8 cellular contexts compared by ENCODE assay signal in the genomic region with DNA sequence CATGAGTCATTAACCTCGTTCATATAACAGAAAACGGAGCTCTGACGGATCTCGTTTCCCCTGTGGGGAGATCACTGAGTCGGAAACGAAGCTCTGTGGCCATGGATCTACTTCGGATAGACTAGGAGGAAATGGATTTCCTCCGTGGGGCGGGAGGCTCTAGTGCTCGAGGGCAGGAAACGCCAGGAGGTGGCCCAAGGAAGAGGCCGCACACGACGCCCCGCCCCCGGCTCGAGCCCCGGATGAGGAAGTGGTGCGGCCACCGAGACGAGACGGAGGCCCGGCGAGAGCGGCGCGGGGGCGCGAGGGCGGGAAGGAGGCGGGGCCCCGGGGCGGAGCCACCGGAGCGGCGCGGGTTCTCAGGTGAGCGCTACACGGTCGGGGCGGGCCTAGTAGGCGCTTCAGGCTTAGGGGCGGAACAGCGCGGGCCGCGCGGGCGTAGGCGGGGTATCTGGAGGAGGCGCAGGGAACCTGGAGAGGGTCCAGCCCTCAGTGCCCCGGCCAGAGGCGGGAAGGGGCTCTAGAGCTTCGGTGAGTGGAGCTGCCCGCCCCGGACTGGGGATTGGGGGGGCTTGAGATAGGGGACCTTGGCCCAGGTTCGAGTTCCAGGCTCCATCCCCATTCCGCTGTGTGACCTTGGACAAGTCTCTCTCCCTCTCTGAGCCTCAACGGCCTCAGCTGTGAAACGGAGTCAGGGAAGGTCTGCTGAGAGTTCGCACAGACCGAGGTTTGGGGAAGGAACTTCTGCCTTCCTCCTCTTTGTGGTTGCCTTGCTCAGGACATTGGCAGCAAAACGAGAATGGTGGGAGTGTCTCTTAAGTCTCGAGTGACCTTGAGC. TPM values are rescaled to one million over a fixed set of nuclear protein-coding genes. Genes with fewer than 3 reads are reported as not detected.
DNase-seq lines count a peak whose midpoint lies in the region; FAIRE-seq and TF ChIP-seq lines count a peak whose summit lies in the region.

A gene (plus strand): TSS at position 386 of the 838 bp plus-strand sequence. CDS start 903 bp downstream, outside the sequence.

- peak within 1 kb of the TSS; percentile 66 for H3K18ac ChIP-seq in neuronal stem cell (ENCODE audit: low read length)

- H3K9me3 Mint-ChIP-seq in activated naive CD4-positive, alpha-beta T cell treated with anti-CD3 and anti-CD28 coated beads for 36 hours, result no peaks in the 10 kb centered on the region

- H3K4me1 Mint-ChIP-seq in activated naive CD4-positive, alpha-beta T cell treated with anti-CD3 and anti-CD28 coated beads for 36 hours (ENCODE audit: low read depth), result peaks cover 38% of the 10 kb centered on the region

- no CpG with 5 or more reads among the region's 64 CpGs for WGBS in neuronal stem cell (ENCODE audit: extremely low coverage in 2 of 2, insufficient read length in 2 of 2, insufficient replicate concordance in 1 of 2), 2 donors

- peak within 1 kb of the TSS; percentile 7 for H2BK5ac ChIP-seq in neuronal stem cell (ENCODE audit: low read length)

- H2AK5ac ChIP-seq in neuronal stem cell (ENCODE audit: low read depth, low read length), result no peak within 1 kb of the TSS

- H3K4me3 ChIP-seq in NB4 (ENCODE audit: low read depth, low read length) (peak within 1 kb of the TSS; percentile 76), neuronal stem cell (ENCODE audit: low read length in 2 of 2) (peak within 1 kb of the TSS; percentile 72 to 83)

- H3K27me3 ChIP-seq in neuronal stem cell (ENCODE audit: control insufficient read depth in 3 of 3, insufficient read depth in 3 of 3, low read depth in 1 of 3, low read length in 3 of 3), result no peaks in the 10 kb centered on the region

- H2BK15ac ChIP-seq in neuronal stem cell (ENCODE audit: low read length), result no peak within 1 kb of the TSS

- H2BK12ac ChIP-seq in neuronal stem cell (ENCODE audit: low read length), result no peak within 1 kb of the TSS

- H4K8ac ChIP-seq in neuronal stem cell (ENCODE audit: low read depth, low read length), result no peak within 1 kb of the TSS

- peak within 1 kb of the TSS; percentile 91 for H3K4me3 Mint-ChIP-seq in activated naive CD4-positive, alpha-beta T cell treated with anti-CD3 and anti-CD28 coated beads for 36 hours

- H3K14ac ChIP-seq in neuronal stem cell (ENCODE audit: low read length), result no peak within 1 kb of the TSS

- H3K4me2 ChIP-seq in neuronal stem cell (ENCODE audit: insufficient read depth, low read length, poor library complexity, severe bottlenecking), result peak within 1 kb of the TSS; percentile 96

- POLR2A ChIA-PET in HEK293T (lab: Yijun Ruan, JAX), result interaction anchor here (0.6 to 2.9 kb wide), 26 partner anchors 8 to 240 kb away, joined by 3 to 35 read pairs (median 5); a partner anchor contains a TSS

- CTCF ChIA-PET in HEK293T (lab: Yijun Ruan, JAX), result interaction anchor here (0.6 to 2.5 kb wide), 2 partner anchors 65 to 216 kb away, joined by 5 to 11 read pairs; no protein-coding TSS in a partner anchor
- CTCF ChIA-PET in activated naive CD4-positive, alpha-beta T cell treated with anti-CD3 and anti-CD28 coated beads for 36 hours (lab: Charles Lee), result interaction anchor here (1.9 kb wide), 1 partner anchor 89 kb away, joined by 6 read pairs; no protein-coding TSS in a partner anchor

- H3K79me1 ChIP-seq in neuronal stem cell (ENCODE audit: low read depth, low read length), result no peaks in the 10 kb centered on the region

- TF ChIP-seq CTCF in NB4 (IDR thresholded peaks at IDR 0.05; ENCODE audit: low read depth, low read length) (no peak), subcutaneous adipose tissue (IDR thresholded peaks at IDR 0.05; ENCODE audit: low read depth) (no peak)

- H2BK120ac ChIP-seq in neuronal stem cell (ENCODE audit: low read depth, low read length), result no peak within 1 kb of the TSS

- no peak for FAIRE-seq in frontal cortex (lab: Jason Lieb, UNC)

- no peaks in the 10 kb centered on the region for H3K9me3 ChIP-seq in neuronal stem cell (replicated peaks in 1 of 2; ENCODE audit: control insufficient read depth in 2 of 2, insufficient read depth in 1 of 2, low read depth in 1 of 2, low read length in 2 of 2)

- intact Hi-C loops in activated naive CD4-positive, alpha-beta T cell treated with anti-CD3 and anti-CD28 coated beads for 36 hours (cut with micrococcal nuclease), result loop anchor here (1.0 to 5.0 kb wide), 6 partner anchors 15 to 462 kb away; a partner anchor contains a TSS

- peak within 1 kb of the TSS; percentile 90 for H2AFZ ChIP-seq in neuronal stem cell (ENCODE audit: low read length)

- H4K91ac ChIP-seq in neuronal stem cell (ENCODE audit: low read depth, low read length, poor library complexity), result no peak within 1 kb of the TSS

- peak within 1 kb of the TSS; percentile 53 for H3K9ac ChIP-seq in neuronal stem cell (ENCODE audit: low read depth, low read length, poor library complexity)

- H3K23ac ChIP-seq in neuronal stem cell (ENCODE audit: low read depth, low read length, poor library complexity), result no peak within 1 kb of the TSS

- H3K27me3 Mint-ChIP-seq in activated naive CD4-positive, alpha-beta T cell treated with anti-CD3 and anti-CD28 coated beads for 36 hours (ENCODE audit: low read depth), result no peaks in the 10 kb centered on the region

- H3K4me1 ChIP-seq in neuronal stem cell (ENCODE audit: control insufficient read depth in 2 of 2, insufficient read depth in 1 of 2, low read depth in 1 of 2, low read length in 2 of 2), result peaks cover 8 to 16% of the 10 kb centered on the region in 2 donors

- H3K36me3 ChIP-seq in neuronal stem cell (replicated peaks in 1 of 2; ENCODE audit: control insufficient read depth in 2 of 2, insufficient read depth in 2 of 2, low read length in 2 of 2), result peaks cover 2 to 24% of the 10 kb centered on the region in 2 donors

- H3K27ac ChIP-seq in neuronal stem cell (replicated peaks; ENCODE audit: low read length), result peak within 1 kb of the TSS; percentile 91

- peak; percentile 93 for DNase-seq in GF-D8 (lab: John Stamatoyannopoulos, UW)
- DNase-seq in HEK293T (ENCODE audit: extremely low spot score), result peak; percentile 99
- DNase-seq in NB4 (ENCODE audit: low read depth), result peak; percentile 96
- DNase-seq in SK-N-DZ (ENCODE audit: low spot score), result peak; percentile 95
- peak; percentile 96 for DNase-seq in activated naive CD4-positive, alpha-beta T cell treated with anti-CD3 and anti-CD28 coated beads for 36 hours
- DNase-seq in frontal cortex (ENCODE audit: low spot score in 2 of 2), result peak; percentile 96
- DNase-seq in neuronal stem cell (ENCODE audit: low spot score), result peak; percentile 92

- peak; percentile 78 for TF ChIP-seq POLR2A in NB4 (IDR thresholded peaks at IDR 0.05; ENCODE audit: extremely low read depth, insufficient read length)

- peaks cover 12% of the 10 kb centered on the region for H3K36me3 Mint-ChIP-seq in activated naive CD4-positive, alpha-beta T cell treated with anti-CD3 and anti-CD28 coated beads for 36 hours (ENCODE audit: low read depth)

- peak within 1 kb of the TSS; percentile 96 for H3K27ac Mint-ChIP-seq in activated naive CD4-positive, alpha-beta T cell treated with anti-CD3 and anti-CD28 coated beads for 36 hours

- no peak within 1 kb of the TSS for H3K4ac ChIP-seq in neuronal stem cell (ENCODE audit: low read length)

TF ChIP-seq in HEK293T, 16 proteins besides CTCF, POLR2A, EP300 and RAD21:
- TF ChIP-seq L3MBTL2 (conservative IDR thresholded peaks at IDR 0.05) (peak; percentile 89), SUZ12 (IDR thresholded peaks at IDR 0.05) (no peak), HDGF (IDR thresholded peaks at IDR 0.05; ENCODE audit: borderline replicate concordance) (no peak), FOXA1 (IDR thresholded peaks at IDR 0.05) (no peak), TARDBP (IDR thresholded peaks at IDR 0.05) (no peak), CTBP1 (IDR thresholded peaks at IDR 0.05; ENCODE audit: borderline replicate concordance) (no peak), SP1 (IDR thresholded peaks at IDR 0.05) (no peak), ZNF384 (IDR thresholded peaks at IDR 0.05) (no peak), ELF4 (IDR thresholded peaks at IDR 0.05) (peak; percentile 81), FOXK2 (IDR thresholded peaks at IDR 0.05) (no peak)
- TF ChIP-seq, protein P1, sequence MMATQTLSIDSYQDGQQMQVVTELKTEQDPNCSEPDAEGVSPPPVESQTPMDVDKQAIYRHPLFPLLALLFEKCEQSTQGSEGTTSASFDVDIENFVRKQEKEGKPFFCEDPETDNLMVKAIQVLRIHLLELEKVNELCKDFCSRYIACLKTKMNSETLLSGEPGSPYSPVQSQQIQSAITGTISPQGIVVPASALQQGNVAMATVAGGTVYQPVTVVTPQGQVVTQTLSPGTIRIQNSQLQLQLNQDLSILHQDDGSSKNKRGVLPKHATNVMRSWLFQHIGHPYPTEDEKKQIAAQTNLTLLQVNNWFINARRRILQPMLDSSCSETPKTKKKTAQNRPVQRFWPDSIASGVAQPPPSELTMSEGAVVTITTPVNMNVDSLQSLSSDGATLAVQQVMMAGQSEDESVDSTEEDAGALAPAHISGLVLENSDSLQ (IDR thresholded peaks at IDR 0.05), result no peak

RNA-seq across cellular contexts. Expression of the gene that starts here (rescaled TPM):
- polyA plus RNA-seq in SK-N-DZ (2014; cell fraction: cytosol; rRNA removed), result 9.6 and 13.7 TPM in 2 replicates
- 14.5 and 30.6 TPM in 2 replicates for polyA plus RNA-seq in SK-N-DZ (2014; cell fraction: nucleus; rRNA removed)
- 10 to 100 TPM; 23.6 TPM for total RNA-seq in activated naive CD4-positive, alpha-beta T cell treated with anti-CD3 and anti-CD28 coated beads for 36 hours
- total RNA-seq in frontal cortex (15.9 TPM), subcutaneous adipose tissue (10 to 100 TPM; 13.2 to 15.6 (median 15.0) TPM)
- polyA plus RNA-seq in neuronal stem cell (2013, experiment 1 of 2), result 8.5 TPM
- 7.8 TPM for polyA plus RNA-seq in neuronal stem cell (2013, experiment 2 of 2)

Comparison
In these comparisons a context has a peak if more than half of its experiments do, and no peak if none do; other contexts are left out.
1. Peak in every context shown above with its lines: DNase-seq, H3K4me3 ChIP-seq and H3K27ac ChIP-seq.